In genomic region chr6:5036309-5036708, GRCh38 we compare ENCODE assay signal across 12 cellular contexts. TPM values are rescaled to one million over a fixed set of nuclear protein-coding genes. Genes with fewer than 3 reads are reported as not detected.
DNase-seq lines count a peak whose midpoint lies in the region; ATAC-seq, FAIRE-seq and TF ChIP-seq lines count a peak whose summit lies in the region.
"Had no signal": no experiment of that assay in that cellular context is flagged by ENCODE, and none has a peak within 500 bp of the region (broad histone marks: within the 10 kb centered on the region; RNA-seq: fewer than 3 reads in every experiment).

No MANE protein-coding gene starts in this region.

- no peaks in the 10 kb centered on the region for H3K36me3 Mint-ChIP-seq in neural progenitor cell

- no peaks in the 10 kb centered on the region for H3K36me3 ChIP-seq in bronchial epithelial cell (ENCODE audit: control insufficient read depth, insufficient read depth, low read length)
- no peaks in the 10 kb centered on the region for H3K36me3 ChIP-seq in neural progenitor cell
- H3K36me3 ChIP-seq: gastrocnemius medialis, prostate gland had no signal

- H3K4me3 ChIP-seq in bronchial epithelial cell (ENCODE audit: low read depth, low read length) (no peak overlapping the region), neural progenitor cell (no peak overlapping the region)
- H3K4me3 ChIP-seq: gastrocnemius medialis, prostate gland had no signal

- H3K79me2 ChIP-seq in neural progenitor cell (ENCODE audit: low read depth) = no peaks in the 10 kb centered on the region

- peaks cover 13% of the 10 kb centered on the region for H3K4me1 ChIP-seq in neural progenitor cell
- H3K4me1 ChIP-seq: gastrocnemius medialis, prostate gland had no signal

- DNase-seq in DMS153 (lab: John Stamatoyannopoulos, UW) (peak; percentile 23), DMS153 treated with DMSO at 0.1 percent for 48 hours (lab: John Stamatoyannopoulos, UW; ENCODE audit: unreplicated experiment) (no peak), NCI-H510A treated with DMSO at 0.1 percent for 48 hours (lab: John Stamatoyannopoulos, UW) (peak; percentile 64), bronchial epithelial cell (ENCODE audit: low read depth) (peak; percentile 33), neural progenitor cell (ENCODE audit: low spot score) (peak; percentile 91), NCI-H2196 treated with DMSO at 0.1 percent for 48 hours (lab: John Stamatoyannopoulos, UW; ENCODE audit: unreplicated experiment) (no peak), ACHN (no peak)
- DNase-seq: gastrocnemius medialis; stimulated activated naive CD4-positive, alpha-beta T cell treated with Interleukin-2 at 50 U/mL for 16 hours had no signal

- peaks cover 2% of the 10 kb centered on the region for H3K27me3 Mint-ChIP-seq in neural progenitor cell (ENCODE audit: insufficient read depth, low read depth)

- peaks cover 18% of the 10 kb centered on the region for H3K4me1 Mint-ChIP-seq in neural progenitor cell

- no peak for ATAC-seq in HG02678 (IDR thresholded peaks at IDR 0.05; ENCODE audit: unreplicated experiment)
- ATAC-seq: gastrocnemius medialis had no signal

- TF ChIP-seq CTCF in bronchial epithelial cell (IDR thresholded peaks at IDR 0.05; ENCODE audit: insufficient read depth, low read length, severe bottlenecking) (no peak), neural progenitor cell (IDR thresholded peaks at IDR 0.05) (peak; percentile 27)

- H3K9me3 Mint-ChIP-seq in neural progenitor cell = no peaks in the 10 kb centered on the region

- no peak overlapping the region for H3K9ac ChIP-seq in neural progenitor cell

- H3K4me3 Mint-ChIP-seq in neural progenitor cell = no peak overlapping the region

- H3K27me3 ChIP-seq in bronchial epithelial cell (ENCODE audit: control insufficient read depth, insufficient read depth, low read length) = no peaks in the 10 kb centered on the region
- no peaks in the 10 kb centered on the region for H3K27me3 ChIP-seq in neural progenitor cell
- H3K27me3 ChIP-seq: gastrocnemius medialis had no signal

- peak overlapping the region; percentile 28 for H3K4me2 ChIP-seq in neural progenitor cell

- no peak overlapping the region for H3K27ac Mint-ChIP-seq in neural progenitor cell

- FAIRE-seq in bronchial epithelial cell (lab: Jason Lieb, UNC) = no peak

- no peaks in the 10 kb centered on the region for H4K20me1 ChIP-seq in neural progenitor cell (ENCODE audit: low read depth)

- H2AFZ ChIP-seq in neural progenitor cell (replicated peaks) = peak overlapping the region; percentile 27

- no peak overlapping the region for H3K27ac ChIP-seq in neural progenitor cell
- H3K27ac ChIP-seq: 22Rv1, gastrocnemius medialis, prostate gland had no signal

- in situ Hi-C loops in ACHN (cut with HindIII; ENCODE audit: low pct_ligation_motif_present, low pct_unique_long_range_greater_than_20kb, low sequenced_read_pairs) = no loop called here

- H3F3A ChIP-seq in neural progenitor cell (ENCODE audit: low read depth) = peaks cover 10% of the 10 kb centered on the region

- H3K9me3 ChIP-seq in neural progenitor cell (ENCODE audit: low read depth) = no peaks in the 10 kb centered on the region
- H3K9me3 ChIP-seq: gastrocnemius medialis, prostate gland had no signal

RNA-seq across cellular contexts. Expression of gene RPP40, which starts 32.5 kb away (rescaled TPM):
- 7.7 and 10.3 TPM in 2 replicates for total RNA-seq in bronchial epithelial cell
- 19.3 and 23.2 TPM in 2 replicates for total RNA-seq in neural progenitor cell (ENCODE audit: low replicate concordance)

RNA-seq across cellular contexts. Expression of gene PPP1R3G, which starts 48.8 kb away (rescaled TPM):
- total RNA-seq in bronchial epithelial cell = 1.8 and 1.9 TPM in 2 replicates
- total RNA-seq in neural progenitor cell (ENCODE audit: low replicate concordance) = 0.15 and 0.36 TPM in 2 replicates

Comparison
In these comparisons a context has a peak if more than half of its experiments do, and no peak if none do; other contexts are left out.
1. DNase-seq: peak in DMS153 (single experiment), NCI-H510A treated with DMSO at 0.1 percent for 48 hours (single experiment), bronchial epithelial cell (single experiment) and neural progenitor cell (single experiment); none in DMS153 treated with DMSO at 0.1 percent for 48 hours (single experiment), NCI-H2196 treated with DMSO at 0.1 percent for 48 hours (single experiment) and ACHN (single experiment).